Comparison of ENCODE assay signal across 1 cellular context in the genomic region with DNA sequence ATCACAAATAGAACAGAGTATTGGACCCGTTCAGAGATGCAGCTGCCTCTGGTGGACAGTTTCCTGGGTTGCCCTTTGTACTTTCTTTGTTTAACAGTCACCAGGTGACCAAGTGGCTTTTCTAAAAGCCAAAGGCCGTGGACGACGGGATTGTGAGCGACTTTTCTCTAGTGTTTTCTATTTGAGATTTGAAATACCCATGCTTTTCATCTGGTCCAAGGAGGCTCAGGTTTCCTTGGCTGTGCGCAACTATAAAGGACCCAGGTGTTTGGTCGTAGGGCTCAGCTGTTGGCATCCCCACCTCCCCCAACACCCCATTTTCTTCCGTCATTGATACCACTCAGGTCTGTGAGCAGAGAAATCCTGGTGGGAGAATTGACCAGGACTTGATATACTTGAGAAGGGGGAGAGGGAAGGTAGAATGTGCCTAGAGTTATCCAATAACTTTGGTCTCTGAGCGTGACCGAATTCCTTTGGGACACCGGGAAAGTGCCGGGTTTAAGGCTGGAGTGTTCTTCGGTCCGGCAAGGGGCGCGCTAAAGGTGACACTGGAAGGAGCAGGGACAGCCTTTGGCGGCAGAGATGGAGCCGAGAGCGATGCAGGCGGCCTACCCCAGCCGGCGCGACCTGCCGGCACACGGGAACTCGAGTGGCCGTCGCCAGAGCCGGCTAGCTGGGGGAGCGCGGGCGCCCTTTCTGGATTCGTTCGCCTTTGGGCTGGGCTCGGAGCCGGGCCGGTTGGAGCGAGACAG.
TF ChIP-seq lines count a peak whose summit lies in the region.

No MANE protein-coding gene starts in this region.

TF ChIP-seq in HEK293, 187 proteins besides CTCF, POLR2A, EP300 and RAD21 (continued from another document):
- TF ChIP-seq, protein P1, sequence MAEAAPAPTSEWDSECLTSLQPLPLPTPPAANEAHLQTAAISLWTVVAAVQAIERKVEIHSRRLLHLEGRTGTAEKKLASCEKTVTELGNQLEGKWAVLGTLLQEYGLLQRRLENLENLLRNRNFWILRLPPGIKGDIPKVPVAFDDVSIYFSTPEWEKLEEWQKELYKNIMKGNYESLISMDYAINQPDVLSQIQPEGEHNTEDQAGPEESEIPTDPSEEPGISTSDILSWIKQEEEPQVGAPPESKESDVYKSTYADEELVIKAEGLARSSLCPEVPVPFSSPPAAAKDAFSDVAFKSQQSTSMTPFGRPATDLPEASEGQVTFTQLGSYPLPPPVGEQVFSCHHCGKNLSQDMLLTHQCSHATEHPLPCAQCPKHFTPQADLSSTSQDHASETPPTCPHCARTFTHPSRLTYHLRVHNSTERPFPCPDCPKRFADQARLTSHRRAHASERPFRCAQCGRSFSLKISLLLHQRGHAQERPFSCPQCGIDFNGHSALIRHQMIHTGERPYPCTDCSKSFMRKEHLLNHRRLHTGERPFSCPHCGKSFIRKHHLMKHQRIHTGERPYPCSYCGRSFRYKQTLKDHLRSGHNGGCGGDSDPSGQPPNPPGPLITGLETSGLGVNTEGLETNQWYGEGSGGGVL (tag by site-specific recombination; IDR thresholded peaks at IDR 0.05), result no peak
- TF ChIP-seq EGR2 (tag by site-specific recombination; IDR thresholded peaks at IDR 0.05; ENCODE audit: low read depth) (no peak), ZNF600 (tag by site-specific recombination; IDR thresholded peaks at IDR 0.05) (peak; percentile 75), ZBTB17 (tag by site-specific recombination; IDR thresholded peaks at IDR 0.05) (peak; percentile 62), ZNF335 (tag by site-specific recombination; conservative IDR thresholded peaks at IDR 0.05) (peak; percentile 79), ZBTB20 (tag by site-specific recombination; IDR thresholded peaks at IDR 0.05) (peak; percentile 22; the same call in 1 of the 2 replicates), BCL11A (tag by site-specific recombination; IDR thresholded peaks at IDR 0.05; ENCODE audit: low read depth) (0 out of 2 replicates have a peak, but pooled peaks have one; percentile 21), ZBTB8A (tag by site-specific recombination; IDR thresholded peaks at IDR 0.05) (no peak; the same call in 1 of the 2 replicates), ZNF501 (tag by site-specific recombination; IDR thresholded peaks at IDR 0.05) (0 out of 2 replicates have a peak, but pooled peaks have one; percentile 39), ZNF654 (tag by site-specific recombination; IDR thresholded peaks at IDR 0.05; ENCODE audit: low read depth) (no peak), GLIS1 (tag by site-specific recombination; IDR thresholded peaks at IDR 0.05) (peak; percentile 21; the same call in 1 of the 2 replicates)
- TF ChIP-seq, protein P2, sequence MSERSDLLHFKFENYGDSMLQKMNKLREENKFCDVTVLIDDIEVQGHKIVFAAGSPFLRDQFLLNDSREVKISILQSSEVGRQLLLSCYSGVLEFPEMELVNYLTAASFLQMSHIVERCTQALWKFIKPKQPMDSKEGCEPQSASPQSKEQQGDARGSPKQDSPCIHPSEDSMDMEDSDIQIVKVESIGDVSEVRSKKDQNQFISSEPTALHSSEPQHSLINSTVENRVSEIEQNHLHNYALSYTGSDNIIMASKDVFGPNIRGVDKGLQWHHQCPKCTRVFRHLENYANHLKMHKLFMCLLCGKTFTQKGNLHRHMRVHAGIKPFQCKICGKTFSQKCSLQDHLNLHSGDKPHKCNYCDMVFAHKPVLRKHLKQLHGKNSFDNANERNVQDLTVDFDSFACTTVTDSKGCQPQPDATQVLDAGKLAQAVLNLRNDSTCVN (tag by site-specific recombination; optimal IDR thresholded peaks at IDR 0.05), result no peak
- TF ChIP-seq, protein P3, sequence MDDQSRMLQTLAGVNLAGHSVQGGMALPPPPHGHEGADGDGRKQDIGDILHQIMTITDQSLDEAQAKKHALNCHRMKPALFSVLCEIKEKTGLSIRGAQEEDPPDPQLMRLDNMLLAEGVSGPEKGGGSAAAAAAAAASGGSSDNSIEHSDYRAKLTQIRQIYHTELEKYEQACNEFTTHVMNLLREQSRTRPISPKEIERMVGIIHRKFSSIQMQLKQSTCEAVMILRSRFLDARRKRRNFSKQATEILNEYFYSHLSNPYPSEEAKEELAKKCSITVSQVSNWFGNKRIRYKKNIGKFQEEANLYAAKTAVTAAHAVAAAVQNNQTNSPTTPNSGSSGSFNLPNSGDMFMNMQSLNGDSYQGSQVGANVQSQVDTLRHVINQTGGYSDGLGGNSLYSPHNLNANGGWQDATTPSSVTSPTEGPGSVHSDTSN (CRISPR knock-in tag; IDR thresholded peaks at IDR 0.05), result peak; percentile 47
